ENCODE assay signal across 19 cellular contexts in genomic region chr16:72468582-72468981, GRCh38.
DNase-seq lines count a peak whose midpoint lies in the region; ATAC-seq, FAIRE-seq and TF ChIP-seq lines count a peak whose summit lies in the region.
"Had no signal": no experiment of that assay in that cellular context is flagged by ENCODE, and none has a peak within 500 bp of the region (broad histone marks: within the 10 kb centered on the region; RNA-seq: fewer than 3 reads in every experiment).

No MANE protein-coding gene starts in this region.

- H2BK5ac ChIP-seq in mesenchymal stem cell (ENCODE audit: low read depth, low read length, poor library complexity, severe bottlenecking) = no peak overlapping the region

- H3K9ac ChIP-seq in mesenchymal stem cell (ENCODE audit: low read length) = no peak overlapping the region

- no peak overlapping the region for H3K27ac ChIP-seq in mesenchymal stem cell (ENCODE audit: low read length, poor library complexity, severe bottlenecking)
- H3K27ac ChIP-seq in CD8-positive, alpha-beta T cell (ENCODE audit: low read depth, low read length) = no peak overlapping the region
- H3K27ac ChIP-seq: RWPE1, SJCRH30 had no signal

- H3K4me2 ChIP-seq in mesenchymal stem cell (ENCODE audit: low read length, poor library complexity, severe bottlenecking) = no peak overlapping the region

- H3K27me3 ChIP-seq in mesenchymal stem cell (ENCODE audit: control insufficient read depth in 1 of 2, insufficient read depth in 1 of 2, low read length in 2 of 2) = no peaks in the 10 kb centered on the region
- no peaks in the 10 kb centered on the region for H3K27me3 ChIP-seq in CD8-positive, alpha-beta T cell (ENCODE audit: insufficient read depth, low read length)
- H3K27me3 ChIP-seq: BE2C, SJCRH30 had no signal

- no peak overlapping the region for H3K27ac Mint-ChIP-seq in CD8-positive, alpha-beta T cell
- no peak overlapping the region for H3K27ac Mint-ChIP-seq in chondrocyte (ENCODE audit: unreplicated experiment)
- H3K27ac Mint-ChIP-seq: CD8-positive, alpha-beta memory T cell; H9; IgD-negative memory B cell had no signal

- no peak overlapping the region for H4K91ac ChIP-seq in mesenchymal stem cell (ENCODE audit: low read length)

- peak; percentile 43 for FAIRE-seq in RCC 7860 (lab: Jason Lieb, UNC)
- FAIRE-seq: GM18507 had no signal

- DNase-seq in HT1080 (ENCODE audit: low read depth) = peak; percentile 18
- no peak for DNase-seq in RCC 7860 (ENCODE audit: low spot score)
- peak; percentile 16 to 43 for DNase-seq in cardiac fibroblast (ENCODE audit: low read depth in 2 of 2)
- peak; percentile 23 for DNase-seq in mesenchymal stem cell
- no peak for DNase-seq in T-helper 9 cell
- DNase-seq in CD8-positive, alpha-beta T cell = no peak
- no peak for DNase-seq in chondrocyte (ENCODE audit: low spot score)
- DNase-seq: BE2C; CD8-positive, alpha-beta memory T cell; EL; H9; NCI-H1436 treated with DMSO at 0.1 percent for 48 hours; NCI-H2081; NCI-H524 had no signal

- no peaks in the 10 kb centered on the region for H3K9me3 ChIP-seq in mesenchymal stem cell (ENCODE audit: control insufficient read depth, low read length)
- no peaks in the 10 kb centered on the region for H3K9me3 ChIP-seq in CD8-positive, alpha-beta T cell (ENCODE audit: low read length)
- H3K9me3 ChIP-seq: BE2C, SJCRH30 had no signal

- no peaks in the 10 kb centered on the region for H3K27me3 Mint-ChIP-seq in CD8-positive, alpha-beta T cell (ENCODE audit: low read depth)
- no peaks in the 10 kb centered on the region for H3K27me3 Mint-ChIP-seq in chondrocyte (ENCODE audit: low read depth)
- H3K27me3 Mint-ChIP-seq: IgD-negative memory B cell had no signal

- H3K14ac ChIP-seq in mesenchymal stem cell (ENCODE audit: low read length in 2 of 2) = no peak overlapping the region

- intact Hi-C loops in CD8-positive, alpha-beta T cell (cut with DNase I, micrococcal nuclease) = loop anchor here in 1 of 2 experiments (5.0 kb wide), 1 partner anchor 341 kb away; no protein-coding TSS in a partner anchor

- no peaks in the 10 kb centered on the region for H3K36me3 Mint-ChIP-seq in CD8-positive, alpha-beta T cell
- H3K36me3 Mint-ChIP-seq in chondrocyte (ENCODE audit: low read depth) = no peaks in the 10 kb centered on the region

- H2BK15ac ChIP-seq in mesenchymal stem cell (ENCODE audit: low read depth, poor library complexity, severe bottlenecking) = no peak overlapping the region

- no peak overlapping the region for H2BK120ac ChIP-seq in mesenchymal stem cell (ENCODE audit: low read depth, low read length)

- H2BK12ac ChIP-seq in mesenchymal stem cell (ENCODE audit: low read length in 2 of 2) = no peak overlapping the region

- no peak overlapping the region for H3K23ac ChIP-seq in mesenchymal stem cell (ENCODE audit: low read length in 2 of 2)

- no peaks in the 10 kb centered on the region for H3K79me1 ChIP-seq in mesenchymal stem cell (replicated peaks; ENCODE audit: low read length, poor library complexity, severe bottlenecking)

- H2AFZ ChIP-seq in mesenchymal stem cell (ENCODE audit: low read depth, low read length) = no peak overlapping the region

- no peaks in the 10 kb centered on the region for H3K9me3 Mint-ChIP-seq in CD8-positive, alpha-beta T cell
- peaks cover 9% of the 10 kb centered on the region for H3K9me3 Mint-ChIP-seq in chondrocyte (ENCODE audit: low read depth)
- H3K9me3 Mint-ChIP-seq: CD8-positive, alpha-beta memory T cell had no signal

- H3K4me3 ChIP-seq in cardiac fibroblast (replicated peaks in 1 of 2; ENCODE audit: low read depth in 2 of 2, low read length in 2 of 2) (no peak overlapping the region), mesenchymal stem cell (ENCODE audit: insufficient read depth in 1 of 2, low read depth in 1 of 2, low read length in 2 of 2) (no peak overlapping the region)
- no peak overlapping the region for H3K4me3 ChIP-seq in CD8-positive, alpha-beta T cell (ENCODE audit: low read depth, low read length)
- H3K4me3 ChIP-seq: SJCRH30 had no signal

- H3K36me3 ChIP-seq in mesenchymal stem cell (ENCODE audit: control insufficient read depth in 1 of 2, insufficient read depth in 2 of 2, low read depth in 1 of 2, low read length in 2 of 2) = no peaks in the 10 kb centered on the region
- no peaks in the 10 kb centered on the region for H3K36me3 ChIP-seq in CD8-positive, alpha-beta T cell (ENCODE audit: insufficient read depth, low read length)
- H3K36me3 ChIP-seq: BE2C, SJCRH30 had no signal

- no peak overlapping the region for H3K4ac ChIP-seq in mesenchymal stem cell (ENCODE audit: low read depth in 1 of 2, low read length in 2 of 2)

- H3K18ac ChIP-seq in mesenchymal stem cell (ENCODE audit: low read depth in 1 of 2, low read length in 2 of 2) = no peak overlapping the region

- H4K8ac ChIP-seq in mesenchymal stem cell (ENCODE audit: low read length) = no peak overlapping the region

- CTCF ChIA-PET in CD8-positive, alpha-beta T cell (lab: Charles Lee) = no interaction called here

- no peaks in the 10 kb centered on the region for H3K4me1 ChIP-seq in mesenchymal stem cell (ENCODE audit: control insufficient read depth, insufficient read depth, low read depth, low read length)
- H3K4me1 ChIP-seq in CD8-positive, alpha-beta T cell (ENCODE audit: insufficient read depth, low read length) = no peaks in the 10 kb centered on the region

- POLR2A ChIA-PET in CD8-positive, alpha-beta T cell (lab: Charles Lee) = no interaction called here

- TF ChIP-seq CTCF in cardiac fibroblast (IDR thresholded peaks at IDR 0.05; ENCODE audit: low read depth, low read length) (no peak), chondrocyte (IDR thresholded peaks at IDR 0.05) (no peak)
- no peak for TF ChIP-seq CTCF in CD8-positive, alpha-beta T cell (IDR thresholded peaks at IDR 0.05)

- ATAC-seq in HG03457 (IDR thresholded peaks at IDR 0.05; ENCODE audit: unreplicated experiment) = no peak
- ATAC-seq in CD8-positive, alpha-beta T cell = no peak

- no peaks in the 10 kb centered on the region for H3K4me1 Mint-ChIP-seq in CD8-positive, alpha-beta T cell (ENCODE audit: low read depth)
- peaks cover 16% of the 10 kb centered on the region for H3K4me1 Mint-ChIP-seq in chondrocyte (ENCODE audit: low read depth)
- H3K4me1 Mint-ChIP-seq: CD8-positive, alpha-beta memory T cell had no signal

- no peak overlapping the region for H2AK5ac ChIP-seq in mesenchymal stem cell (ENCODE audit: low read length, severe bottlenecking)

- H3K4me3 Mint-ChIP-seq in CD8-positive, alpha-beta T cell = no peak overlapping the region
- no peak overlapping the region for H3K4me3 Mint-ChIP-seq in chondrocyte (ENCODE audit: unreplicated experiment)
- H3K4me3 Mint-ChIP-seq: CD8-positive, alpha-beta memory T cell; H9; IgD-negative memory B cell had no signal

Comparison
In these comparisons a context has a peak if more than half of its experiments do, and no peak if none do; other contexts are left out.
1. DNase-seq: peak in HT1080 (single experiment), cardiac fibroblast (2 of 2) and mesenchymal stem cell (single experiment); none in RCC 7860 (single experiment), T-helper 9 cell (single experiment), CD8-positive, alpha-beta T cell (0 of 7) and chondrocyte (single experiment).